Comparison of ENCODE assay signal across 21 cellular contexts in the genomic region with DNA sequence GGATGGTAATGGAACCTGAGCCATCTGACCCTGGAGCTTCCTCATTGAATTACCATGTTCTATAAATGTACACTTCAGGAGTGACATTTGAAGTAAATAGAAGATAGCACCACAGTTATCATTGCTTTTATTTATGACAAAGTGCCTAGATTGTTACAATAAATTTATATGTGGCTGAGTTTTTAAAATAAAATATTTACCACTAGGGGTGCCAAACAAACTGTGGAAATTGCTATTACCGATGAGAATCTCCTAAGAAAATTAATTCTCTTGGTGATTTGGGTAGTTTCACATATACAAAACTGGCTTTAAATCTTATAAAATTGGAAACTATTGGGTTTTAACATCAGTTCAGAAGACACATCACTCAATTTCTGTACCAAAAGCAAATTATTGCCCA. TPM values are rescaled to one million over a fixed set of nuclear protein-coding genes. Genes with fewer than 3 reads are reported as not detected.
DNase-seq lines count a peak whose midpoint lies in the region; ATAC-seq and TF ChIP-seq lines count a peak whose summit lies in the region.
"Had no signal": no experiment of that assay in that cellular context is flagged by ENCODE, and none has a peak within 500 bp of the region (broad histone marks: within the 10 kb centered on the region; RNA-seq: fewer than 3 reads in every experiment).

No MANE protein-coding gene starts in this region.

- H3K9ac ChIP-seq in OCI-LY1 (ENCODE audit: low read length) = no peak overlapping the region

- ATAC-seq in aorta (ENCODE audit: low FRiP score) = no peak
- ATAC-seq: activated naive CD8-positive, alpha-beta T cell treated with anti-CD3 and anti-CD28 coated beads, Interleukin-2, amount 50 U/mL, for 24 hours; left ventricle myocardium superior; stimulated activated naive B cell treated with anti-CD40 and anti-IgM and Interleukin-4, amounts not matched to agents 10 μg/mL and 1 μg/mL and 100 μg/mL, for 72 hours had no signal

- H3K9me3 ChIP-seq in OCI-LY1 (ENCODE audit: low read length) (no peaks in the 10 kb centered on the region), aorta (ENCODE audit: control insufficient read depth, low read length) (no peaks in the 10 kb centered on the region)
- H3K9me3 ChIP-seq: spleen had no signal

- H3K4me3 ChIP-seq in OCI-LY1 (ENCODE audit: low read depth, low read length, poor library complexity, severe bottlenecking) = no peak overlapping the region
- H3K4me3 ChIP-seq in dorsolateral prefrontal cortex = no peak overlapping the region
- H3K4me3 ChIP-seq in aorta (ENCODE audit: low read length in 2 of 2) = no peak overlapping the region
- H3K4me3 ChIP-seq: spleen had no signal

- H3K4me1 ChIP-seq in OCI-LY1 (ENCODE audit: insufficient read depth, low read length, severe bottlenecking) (no peaks in the 10 kb centered on the region), aorta (ENCODE audit: control insufficient read depth in 1 of 2, insufficient read depth in 2 of 2, low read length in 2 of 2) (no peaks in the 10 kb centered on the region)

- H4K20me1 ChIP-seq in OCI-LY1 (ENCODE audit: insufficient read depth, low read length) = no peaks in the 10 kb centered on the region

- H3K4me1 Mint-ChIP-seq in osteocyte (ENCODE audit: unreplicated experiment) = no peaks in the 10 kb centered on the region

- H3K27ac Mint-ChIP-seq in osteocyte (ENCODE audit: unreplicated experiment) = no peak overlapping the region
- H3K27ac Mint-ChIP-seq: activated naive CD8-positive, alpha-beta T cell treated with anti-CD3 and anti-CD28 coated beads, Interleukin-2, amount 50 U/mL, for 24 hours; activated T-helper 1 cell treated with anti-CD3 and anti-CD28 coated beads, Interleukin-12 subunit alpha, Interleukin-12 subunit beta, Interleukin-2, Interleukin-4 antibody, amounts not matched to agents 30 ng/mL and 10 ng/mL and 1 ng/mL, durations not matched to agents 14 hours and 24 hours and 36 hours; CD4-positive, alpha-beta T cell; stimulated activated naive B cell treated with anti-CD40 and anti-IgM and Interleukin-4, amounts not matched to agents 10 μg/mL and 1 μg/mL and 100 μg/mL, for 72 hours had no signal

- no peaks in the 10 kb centered on the region for H3K79me2 ChIP-seq in OCI-LY1 (ENCODE audit: insufficient read depth, low read length)

- no peaks in the 10 kb centered on the region for H3F3A ChIP-seq in OCI-LY1 (ENCODE audit: insufficient read depth, low read length)

- no peak overlapping the region for H2AFZ ChIP-seq in OCI-LY1 (ENCODE audit: low read length)

- no peaks in the 10 kb centered on the region for H3K36me3 ChIP-seq in OCI-LY1 (ENCODE audit: insufficient read depth, low read length)
- no peaks in the 10 kb centered on the region for H3K36me3 ChIP-seq in aorta (ENCODE audit: control insufficient read depth in 1 of 2, insufficient read depth in 2 of 2, low read length in 1 of 2)
- H3K36me3 ChIP-seq: spleen had no signal

- H3K27me3 Mint-ChIP-seq in osteocyte (ENCODE audit: unreplicated experiment) = peaks cover 1% of the 10 kb centered on the region

- no peaks in the 10 kb centered on the region for H3K36me3 Mint-ChIP-seq in osteocyte (ENCODE audit: unreplicated experiment)
- H3K36me3 Mint-ChIP-seq: stimulated activated naive B cell treated with anti-CD40 and anti-IgM and Interleukin-4, amounts not matched to agents 10 μg/mL and 1 μg/mL and 100 μg/mL, for 72 hours had no signal

- H3K27ac ChIP-seq in OCI-LY1 (ENCODE audit: low read depth, low read length, poor library complexity, severe bottlenecking) (no peak overlapping the region), dorsolateral prefrontal cortex (no peak overlapping the region), aorta (ENCODE audit: low read depth in 1 of 2, low read length in 2 of 2) (no peak overlapping the region)
- H3K27ac ChIP-seq: spleen had no signal

- 48 to 66% methylated on average over 1 of the region's 1 CpG for WGBS in aorta, 2 donors

- H3K4me3 Mint-ChIP-seq in osteocyte (ENCODE audit: unreplicated experiment) = no peak overlapping the region
- H3K4me3 Mint-ChIP-seq: activated naive CD8-positive, alpha-beta T cell treated with anti-CD3 and anti-CD28 coated beads, Interleukin-2, amount 50 U/mL, for 24 hours; activated T-helper 1 cell treated with anti-CD3 and anti-CD28 coated beads, Interleukin-12 subunit alpha, Interleukin-12 subunit beta, Interleukin-2, Interleukin-4 antibody, amounts not matched to agents 30 ng/mL and 10 ng/mL and 1 ng/mL, durations not matched to agents 14 hours and 24 hours and 36 hours; CD4-positive, alpha-beta T cell; stimulated activated naive B cell treated with anti-CD40 and anti-IgM and Interleukin-4, amounts not matched to agents 10 μg/mL and 1 μg/mL and 100 μg/mL, for 72 hours had no signal

- intact Hi-C loops in dorsolateral prefrontal cortex (cut with DNase I) = loop anchor here (5.0 to 10.0 kb wide), 5 partner anchors 142 to 370 kb away; no protein-coding TSS in a partner anchor
- intact Hi-C loops in aorta (cut with DNase I) = loop anchor here in 1 of 2 donors (5.0 to 10.0 kb wide), 2 partner anchors 132 to 270 kb away; no protein-coding TSS in a partner anchor

- H3K9me3 Mint-ChIP-seq in osteocyte (ENCODE audit: unreplicated experiment) = no peaks in the 10 kb centered on the region
- H3K9me3 Mint-ChIP-seq: activated naive CD8-positive, alpha-beta T cell treated with anti-CD3 and anti-CD28 coated beads, Interleukin-2, amount 50 U/mL, for 24 hours; activated T-helper 1 cell treated with anti-CD3 and anti-CD28 coated beads, Interleukin-12 subunit alpha, Interleukin-12 subunit beta, Interleukin-2, Interleukin-4 antibody, amounts not matched to agents 30 ng/mL and 10 ng/mL and 1 ng/mL, durations not matched to agents 14 hours and 24 hours and 36 hours; CD4-positive, alpha-beta T cell; stimulated activated naive B cell treated with anti-CD40 and anti-IgM and Interleukin-4, amounts not matched to agents 10 μg/mL and 1 μg/mL and 100 μg/mL, for 72 hours had no signal

- TF ChIP-seq CTCF in OCI-LY1 (IDR thresholded peaks at IDR 0.05; ENCODE audit: low read length) (peak; percentile 40), dorsolateral prefrontal cortex (IDR thresholded peaks at IDR 0.05 in 54 of 56, conservative IDR thresholded peaks at IDR 0.05 in 2 of 56; ENCODE audit: low read depth in 1 of 56, partially characterized antibody in 56 of 56) (peak in 51 of 56 donors; percentile 16 to 61 (median 46)), osteocyte (IDR thresholded peaks at IDR 0.05) (peak; percentile 38)

- H3K27me3 ChIP-seq in OCI-LY1 (ENCODE audit: insufficient read depth, low read length) (no peaks in the 10 kb centered on the region), dorsolateral prefrontal cortex (peaks cover 0 to 15% (median 0%) of the 10 kb centered on the region in 45 donors), aorta (ENCODE audit: control insufficient read depth in 1 of 2, insufficient read depth in 2 of 2, low read length in 1 of 2) (peaks cover 0 to 2% of the 10 kb centered on the region in 2 donors)

- H3K9me2 ChIP-seq in OCI-LY1 (ENCODE audit: low read depth, low read length) = no peaks in the 10 kb centered on the region

- DNase-seq in DMS 273 (lab: John Stamatoyannopoulos, UW; ENCODE audit: unreplicated experiment) = peak; percentile 4
- no peak for DNase-seq in DMS 273 treated with DMSO at 0.1 percent for 48 hours (lab: John Stamatoyannopoulos, UW)
- DNase-seq in dorsolateral prefrontal cortex = no peak
- DNase-seq in osteocyte (ENCODE audit: extremely low spot score, unreplicated experiment) = no peak
- no peak for DNase-seq in NCI-H1048 (lab: John Stamatoyannopoulos, UW)
- no peak for DNase-seq in kidney tubule cell (ENCODE audit: low spot score)
- DNase-seq in aorta = no peak
- DNase-seq: 8988T; activated CD4-positive, CD25-positive, alpha-beta regulatory T cell; activated naive CD8-positive, alpha-beta T cell treated with anti-CD3 and anti-CD28 coated beads, Interleukin-2, amount 50 U/mL, for 24 hours; CD4-positive, alpha-beta T cell; central memory CD4-positive, alpha-beta T cell; EL; left ventricle myocardium superior; NCI-H1694 treated with DMSO at 0.1 percent for 48 hours; NCI-H510A; spleen; stimulated activated naive B cell treated with anti-CD40 and anti-IgM and Interleukin-4, amounts not matched to agents 10 μg/mL and 1 μg/mL and 100 μg/mL, for 72 hours; SW 1271 had no signal

- H3K4me2 ChIP-seq in OCI-LY1 (ENCODE audit: low read length) = no peak overlapping the region

RNA-seq across cellular contexts. Expression of gene TNR, which starts 1.4 kb away (rescaled TPM):
- total RNA-seq in dorsolateral prefrontal cortex (100 to 1,000 TPM in 9 of 120 experiments, 10 to 100 TPM in 111; 46.4 to 124 (median 81.5) TPM), osteocyte (not detected in 2 replicates), aorta (under 1 TPM; 0.18 to 0.19 TPM)
- under 1 TPM in 1 of 2 donors, not detected in 1; 0.03 TPM for polyA plus RNA-seq in aorta
- total RNA-seq: activated T-helper 1 cell treated with anti-CD3 and anti-CD28 coated beads, Interleukin-12 subunit alpha, Interleukin-12 subunit beta, Interleukin-2, Interleukin-4 antibody, amounts not matched to agents 30 ng/mL and 10 ng/mL and 1 ng/mL, durations not matched to agents 14 hours and 24 hours and 36 hours; CD4-positive, alpha-beta T cell; left ventricle myocardium superior had no signal

Comparison
In these comparisons a context has a peak if more than half of its experiments do, and no peak if none do; other contexts are left out.
1. RNA of gene TNR, which starts 1.4 kb away (total RNA-seq): 46.4 to 124 TPM in dorsolateral prefrontal cortex; 0.18 to 0.19 TPM in aorta and not detected in osteocyte; every median in the first group is over 10 times any median in the second.
2. Peak in every context shown above with its lines, with median percentiles within 50 percentile points of each other: CTCF ChIP-seq.